ENCODE assay signal across 8 cellular contexts in genomic region chr1:155080250-155081228, GRCh38. TPM values are rescaled to one million over a fixed set of nuclear protein-coding genes. Genes with fewer than 3 reads are reported as not detected.
DNase-seq lines count a peak whose midpoint lies in the region; ATAC-seq and TF ChIP-seq lines count a peak whose summit lies in the region.

No MANE protein-coding gene starts in this region.

- H3K9me3 Mint-ChIP-seq in activated CD8-positive, alpha-beta T cell treated with anti-CD3 and anti-CD28 coated beads, Interleukin-2, amount 10 ng/mL, durations not matched to agents 7 days and 5 days (ENCODE audit: insufficient read depth), result no peaks in the 10 kb centered on the region

- no peak for TF ChIP-seq CTCF in GM13977 (IDR thresholded peaks at IDR 0.05; ENCODE audit: extremely low read depth, insufficient read depth, missing control alignments)

- peaks cover 68% of the 10 kb centered on the region for H3K4me1 Mint-ChIP-seq in activated CD8-positive, alpha-beta T cell treated with anti-CD3 and anti-CD28 coated beads, Interleukin-2, amount 10 ng/mL, durations not matched to agents 7 days and 5 days (ENCODE audit: low read depth)

- DNase-seq in Daoy (ENCODE audit: low read depth) (peak; percentile 54), NCI-H146 (lab: John Stamatoyannopoulos, UW) (peak; percentile 72), islet precursor cell (peak; percentile 75), NCI-H774 (lab: John Stamatoyannopoulos, UW) (no peak), GM13977 (ENCODE audit: low spot score) (no peak), middle frontal gyrus (ENCODE audit: extremely low spot score, low spot score) (no peak)
- DNase-seq in activated CD8-positive, alpha-beta T cell treated with anti-CD3 and anti-CD28 coated beads, Interleukin-2, amount 10 ng/mL, durations not matched to agents 7 days and 5 days, result no peak

- no peak for ATAC-seq in activated CD8-positive, alpha-beta T cell treated with anti-CD3 and anti-CD28 coated beads, Interleukin-2, amount 10 ng/mL, durations not matched to agents 7 days and 5 days
- ATAC-seq in HG03280 (IDR thresholded peaks at IDR 0.05; ENCODE audit: unreplicated experiment), result no peak

- H3K4me3 Mint-ChIP-seq in activated CD8-positive, alpha-beta T cell treated with anti-CD3 and anti-CD28 coated beads, Interleukin-2, amount 10 ng/mL, durations not matched to agents 7 days and 5 days, result peak overlapping the region; percentile 6

- no peak overlapping the region for H3K27ac Mint-ChIP-seq in activated CD8-positive, alpha-beta T cell treated with anti-CD3 and anti-CD28 coated beads, Interleukin-2, amount 10 ng/mL, durations not matched to agents 7 days and 5 days

- H3K36me3 Mint-ChIP-seq in activated CD8-positive, alpha-beta T cell treated with anti-CD3 and anti-CD28 coated beads, Interleukin-2, amount 10 ng/mL, durations not matched to agents 7 days and 5 days (ENCODE audit: low read depth), result peaks cover 3% of the 10 kb centered on the region

- in situ Hi-C loops in GM13977 (cut with MboI; ENCODE audit: low pct_unique_long_range_greater_than_20kb, low sequenced_read_pairs, unreplicated experiment), result no loop called here

- CTCF ChIA-PET in activated CD8-positive, alpha-beta T cell treated with anti-CD3 and anti-CD28 coated beads, Interleukin-2, amount 10 ng/mL, durations not matched to agents 7 days and 5 days (lab: Charles Lee), result interaction anchor here (1.2 to 1.9 kb wide), 4 partner anchors 10 to 92 kb away, joined by 3 to 5 read pairs (median 4); partner anchors contain the start of gene KRTCAP2

- POLR2A ChIA-PET in activated CD8-positive, alpha-beta T cell treated with anti-CD3 and anti-CD28 coated beads, Interleukin-2, amount 10 ng/mL, durations not matched to agents 7 days and 5 days (lab: Charles Lee), result interaction anchor here (0.9 kb wide), 1 partner anchor 10 kb away, joined by 3 read pairs; no protein-coding TSS in a partner anchor

- H3K27me3 Mint-ChIP-seq in activated CD8-positive, alpha-beta T cell treated with anti-CD3 and anti-CD28 coated beads, Interleukin-2, amount 10 ng/mL, durations not matched to agents 7 days and 5 days (ENCODE audit: low read depth), result peaks cover 43% of the 10 kb centered on the region

RNA-seq across cellular contexts. Expression of gene EFNA3, which starts 1.9 kb away (rescaled TPM):
- total RNA-seq in Daoy (2014; rRNA removed; shearing (Covaris generic)), result 1.1 and 2.4 TPM in 2 replicates
- 1 to 10 TPM; 3.8 to 5.5 TPM for total RNA-seq in activated CD8-positive, alpha-beta T cell treated with anti-CD3 and anti-CD28 coated beads, Interleukin-2, amount 10 ng/mL, durations not matched to agents 7 days and 5 days

RNA-seq across cellular contexts. Expression of gene EFNA4, which starts 17.0 kb away (rescaled TPM):
- 10.6 and 16.7 TPM in 2 replicates for total RNA-seq in Daoy (2014; rRNA removed; shearing (Covaris generic))
- total RNA-seq in activated CD8-positive, alpha-beta T cell treated with anti-CD3 and anti-CD28 coated beads, Interleukin-2, amount 10 ng/mL, durations not matched to agents 7 days and 5 days, result 1 to 10 TPM; 7.8 to 9.7 TPM

RNA-seq across cellular contexts. Expression of gene ADAM15, which starts 29.4 kb away (rescaled TPM):
- 44.5 and 46.2 TPM in 2 replicates for total RNA-seq in Daoy (2014; rRNA removed; shearing (Covaris generic))
- total RNA-seq in activated CD8-positive, alpha-beta T cell treated with anti-CD3 and anti-CD28 coated beads, Interleukin-2, amount 10 ng/mL, durations not matched to agents 7 days and 5 days, result 10 to 100 TPM; 29.7 to 29.8 TPM

RNA-seq across cellular contexts. Expression of gene DCST1, which starts 46.9 kb away (rescaled TPM):
- not detected in 2 replicates for total RNA-seq in Daoy (2014; rRNA removed; shearing (Covaris generic))
- total RNA-seq in activated CD8-positive, alpha-beta T cell treated with anti-CD3 and anti-CD28 coated beads, Interleukin-2, amount 10 ng/mL, durations not matched to agents 7 days and 5 days, result not detected

RNA-seq across cellular contexts. Expression of gene DCST2, which starts 47.0 kb away (rescaled TPM):
- total RNA-seq in Daoy (2014; rRNA removed; shearing (Covaris generic)), result not detected in 2 replicates
- under 1 TPM; 0.24 to 0.37 TPM for total RNA-seq in activated CD8-positive, alpha-beta T cell treated with anti-CD3 and anti-CD28 coated beads, Interleukin-2, amount 10 ng/mL, durations not matched to agents 7 days and 5 days

Comparison
In these comparisons a context has a peak if more than half of its experiments do, and no peak if none do; other contexts are left out.
1. DNase-seq: peak in Daoy (single experiment), NCI-H146 (single experiment) and islet precursor cell (single experiment); none in activated CD8-positive, alpha-beta T cell treated with anti-CD3 and anti-CD28 coated beads, Interleukin-2, amount 10 ng/mL, durations not matched to agents 7 days and 5 days (single experiment), NCI-H774 (single experiment), GM13977 (single experiment) and middle frontal gyrus (single experiment).